In genomic region chr2:152169158-152169557, GRCh38 we compare ENCODE assay signal across 2 cellular contexts.
TF ChIP-seq lines count a peak whose summit lies in the region.
"Not testable (repeated sequence)": the region's sequence is repeated elsewhere in the genome, so short reads cannot be mapped to it uniquely, and the experiment has no call there.

No MANE protein-coding gene starts in this region.

TF ChIP-seq in A549, 52 proteins besides CTCF, POLR2A, EP300 and RAD21:
- not testable (repeated sequence) for TF ChIP-seq FOSL2 (IDR thresholded peaks at IDR 0.05)
- TF ChIP-seq FOSL2 (CRISPR knock-in tag; IDR thresholded peaks at IDR 0.05) = peak; percentile 28; the same call in 1 of the 2 replicates
- peak; percentile 56 to 71; a peak in 3 of 4 replicates for TF ChIP-seq CEBPB (IDR thresholded peaks at IDR 0.05)

TF ChIP-seq in IMR-90, 13 proteins besides CTCF, POLR2A, EP300 and RAD21:
- TF ChIP-seq CEBPB (IDR thresholded peaks at IDR 0.05; ENCODE audit: low read depth, low read length) = peak; percentile 76
